14 cellular contexts compared by ENCODE assay signal in genomic region chr9:135108801-135109500, GRCh38. TPM values are rescaled to one million over a fixed set of nuclear protein-coding genes. Genes with fewer than 3 reads are reported as not detected.
"Had no signal": no experiment of that assay in that cellular context is flagged by ENCODE, and none has a peak within 500 bp of the region (broad histone marks: within the 10 kb centered on the region; RNA-seq: fewer than 3 reads in every experiment).

No MANE protein-coding gene starts in this region.

- H3K36me3 Mint-ChIP-seq: activated naive CD4-positive, alpha-beta T cell treated with anti-CD3 and anti-CD28 coated beads, Interleukin-2, amount 50 U/mL, for 24 hours; naive thymus-derived CD8-positive, alpha-beta T cell had no signal

- H3K36me3 ChIP-seq: breast epithelium, sigmoid colon, thoracic aorta had no signal

- H3K27ac ChIP-seq: breast epithelium, esophagus muscularis mucosa, sigmoid colon, thoracic aorta had no signal

- H3K4me3 Mint-ChIP-seq: activated CD4-positive, alpha-beta memory T cell treated with anti-CD3 and anti-CD28 coated beads, Interleukin-2, amount 10 ng/mL, durations not matched to agents 7 days and 5 days; activated naive CD4-positive, alpha-beta T cell treated with anti-CD3 and anti-CD28 coated beads, Interleukin-2, amount 50 U/mL, for 24 hours; naive thymus-derived CD8-positive, alpha-beta T cell; stimulated activated naive CD8-positive, alpha-beta T cell treated with anti-CD3 and anti-CD28 coated beads, Interleukin-15, Interleukin-2, amounts not matched to agents 100 ng/mL and 50 ng/mL, for 24 hours had no signal

- ATAC-seq: left lobe of liver; naive thymus-derived CD8-positive, alpha-beta T cell had no signal

- H3K9me3 Mint-ChIP-seq: activated CD4-positive, alpha-beta memory T cell treated with anti-CD3 and anti-CD28 coated beads, Interleukin-2, amount 10 ng/mL, durations not matched to agents 7 days and 5 days; activated naive CD4-positive, alpha-beta T cell treated with anti-CD3 and anti-CD28 coated beads, Interleukin-2, amount 50 U/mL, for 24 hours; naive thymus-derived CD8-positive, alpha-beta T cell; stimulated activated naive CD8-positive, alpha-beta T cell treated with anti-CD3 and anti-CD28 coated beads, Interleukin-15, Interleukin-2, amounts not matched to agents 100 ng/mL and 50 ng/mL, for 24 hours had no signal

- H3K27me3 ChIP-seq: breast epithelium had no signal

- H3K27ac Mint-ChIP-seq: activated CD4-positive, alpha-beta memory T cell treated with anti-CD3 and anti-CD28 coated beads, Interleukin-2, amount 10 ng/mL, durations not matched to agents 7 days and 5 days; activated naive CD4-positive, alpha-beta T cell treated with anti-CD3 and anti-CD28 coated beads, Interleukin-2, amount 50 U/mL, for 24 hours; stimulated activated naive CD8-positive, alpha-beta T cell treated with anti-CD3 and anti-CD28 coated beads, Interleukin-15, Interleukin-2, amounts not matched to agents 100 ng/mL and 50 ng/mL, for 24 hours had no signal

- H3K9me3 ChIP-seq: breast epithelium, esophagus muscularis mucosa, sigmoid colon, thoracic aorta had no signal

- H3K4me1 Mint-ChIP-seq: activated naive CD4-positive, alpha-beta T cell treated with anti-CD3 and anti-CD28 coated beads, Interleukin-2, amount 50 U/mL, for 24 hours had no signal

- DNase-seq: activated CD4-positive, alpha-beta memory T cell treated with anti-CD3 and anti-CD28 coated beads, Interleukin-2, amount 10 ng/mL, durations not matched to agents 7 days and 5 days; activated CD4-positive, alpha-beta T cell treated with anti-CD3 and anti-CD28 coated beads for 1 hour; activated T-cell treated with anti-CD3 and anti-CD28 coated beads for 4 hours; mammary epithelial cell; naive thymus-derived CD8-positive, alpha-beta T cell; sigmoid colon; stimulated activated CD4-positive, alpha-beta T cell treated with anti-CD3 and anti-CD28 coated beads, Interleukin-12 subunit alpha, Interleukin-12 subunit beta, amount 100 ng/mL, for 4 hours; T-helper 9 cell had no signal

- H3K4me1 ChIP-seq: breast epithelium, sigmoid colon had no signal

- H3K4me3 ChIP-seq: breast epithelium, esophagus muscularis mucosa, sigmoid colon, thoracic aorta had no signal

RNA-seq across cellular contexts. Expression of gene OLFM1, which starts 21.5 kb away (rescaled TPM):
- total RNA-seq: activated CD4-positive, alpha-beta memory T cell treated with anti-CD3 and anti-CD28 coated beads, Interleukin-2, amount 10 ng/mL, durations not matched to agents 7 days and 5 days; naive thymus-derived CD8-positive, alpha-beta T cell had no signal
